In the genomic region with DNA sequence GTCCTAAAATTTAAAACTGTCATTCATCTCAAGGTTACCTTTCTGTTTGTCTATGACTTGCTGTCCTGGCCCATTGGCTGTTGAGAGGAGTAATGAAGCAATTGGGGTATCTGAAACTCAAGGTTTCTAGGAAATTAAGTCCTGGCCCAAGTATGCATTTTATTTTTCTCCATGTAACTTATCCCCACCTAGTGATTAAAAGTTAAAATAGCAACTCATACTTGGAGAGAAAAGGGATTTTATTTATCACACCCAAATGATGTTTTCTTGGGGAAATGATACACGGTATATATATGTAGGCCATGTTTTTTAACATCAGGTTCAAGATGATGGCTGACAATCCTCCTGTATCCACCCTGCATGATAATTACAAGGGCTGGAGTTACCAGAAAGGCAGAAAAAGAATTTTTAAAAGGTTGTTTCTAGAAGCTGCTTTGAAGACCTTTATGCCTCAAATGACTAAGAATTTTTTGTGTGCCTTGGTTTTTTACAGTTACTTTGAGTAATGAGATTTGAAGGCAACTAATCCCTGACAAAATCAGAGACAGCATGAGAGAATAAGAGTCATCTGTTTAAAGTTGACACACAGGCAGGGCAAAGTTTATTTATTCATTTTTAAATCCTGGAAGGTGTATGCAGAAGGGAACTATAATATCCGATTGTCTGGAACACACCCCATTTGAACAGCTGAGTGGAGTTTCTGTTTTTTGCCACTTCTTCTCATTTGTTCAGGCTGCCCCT, we compare ENCODE assay signal across 12 cellular contexts. TPM values are rescaled to one million over a fixed set of nuclear protein-coding genes. Genes with fewer than 3 reads are reported as not detected.
A peak's percentile ranks its signal among the peaks of the same experiment; 100 is the strongest.
DNase-seq lines count a peak whose midpoint lies in the region; ATAC-seq and TF ChIP-seq lines count a peak whose summit lies in the region.
"Had no signal": no experiment of that assay in that cellular context is flagged by ENCODE, and none has a peak within 500 bp of the region (broad histone marks: within the 10 kb centered on the region; RNA-seq: fewer than 3 reads in every experiment).

No MANE protein-coding gene starts in this region.

- no peak for TF ChIP-seq EP300 in SK-N-SH (IDR thresholded peaks at IDR 0.05; ENCODE audit: borderline replicate concordance in 1 of 2, low read depth in 1 of 2, low read length in 1 of 2)

- no TSS peak for BruUV-seq in HCT116 (replicated peaks; lab: Mats Ljungman, UMichigan)

- RAD21 ChIA-PET in HCT116 (lab: Charles Lee; ENCODE audit: low non-redundant PET in 1 of 2, low total read pairs in 2 of 2, uncharacterized antibody in 2 of 2, unreplicated experiment in 2 of 2) = no interaction called here

- no peak for ATAC-seq in HCT116
- no peak for ATAC-seq in HG03565 (IDR thresholded peaks at IDR 0.05; ENCODE audit: unreplicated experiment)
- no peak for ATAC-seq in GM21619 (IDR thresholded peaks at IDR 0.05; ENCODE audit: unreplicated experiment)
- no peak for ATAC-seq in GM18519 (IDR thresholded peaks at IDR 0.05; ENCODE audit: low FRiP score, unreplicated experiment)
- ATAC-seq: gastrocnemius medialis had no signal

- H4K20me1 ChIP-seq in HCT116 (ENCODE audit: insufficient read depth) (no peaks in the 10 kb centered on the region), SK-N-SH (ENCODE audit: insufficient read depth) (no peaks in the 10 kb centered on the region)

- no peak for TF ChIP-seq POLR2A in HCT116 (IDR thresholded peaks at IDR 0.05; ENCODE audit: borderline replicate concordance, extremely low read depth, insufficient read depth, insufficient read length)

- DNase-seq in AG04450 (ENCODE audit: low read depth, low spot score) = no peak
- no peak for DNase-seq in HCT116 (ENCODE audit: low read depth, low spot score)
- DNase-seq in SK-N-SH = no peak
- DNase-seq in iris pigment epithelial cell (ENCODE audit: low read depth) = peak; percentile 17
- no peak for DNase-seq in NOMO-1 treated with dmso at 0.1 percent for 144 hours (lab: John Stamatoyannopoulos, UW; ENCODE audit: unreplicated experiment)
- DNase-seq: anterior cingulate cortex, gastrocnemius medialis, sigmoid colon had no signal

- no peak overlapping the region for H3K27ac ChIP-seq in AG04450 (ENCODE audit: low read depth, low read length)
- no peak overlapping the region for H3K27ac ChIP-seq in HCT116 (ENCODE audit: low read depth, low read length)
- H3K27ac ChIP-seq in SK-N-SH (ENCODE audit: low read depth in 2 of 2, low read length in 1 of 2) = no peak overlapping the region
- H3K27ac ChIP-seq: gastrocnemius medialis, sigmoid colon had no signal

- TF ChIP-seq CTCF in AG04450 (IDR thresholded peaks at IDR 0.05; ENCODE audit: low read depth, low read length) (peak; percentile 41), HCT116 (IDR thresholded peaks at IDR 0.05 in 2 of 3, conservative IDR thresholded peaks at IDR 0.05 in 1 of 3; ENCODE audit: borderline replicate concordance in 1 of 3, insufficient read depth in 1 of 3, low read depth in 2 of 3, low read length in 2 of 3) (peak in 2 of 3 experiments; percentile 17 to 22; a peak in 1 of 6 replicates), SK-N-SH (IDR thresholded peaks at IDR 0.05) (peak; percentile 43)

- H3K4me3 ChIP-seq in AG04450 (ENCODE audit: low read depth, low read length) (no peak overlapping the region), HCT116 (replicated peaks in 1 of 2; ENCODE audit: low read depth in 1 of 2, low read length in 2 of 2) (no peak overlapping the region), SK-N-SH (ENCODE audit: low read depth in 2 of 2, low read length in 1 of 2) (no peak overlapping the region)
- H3K4me3 ChIP-seq: gastrocnemius medialis, K562, sigmoid colon had no signal

- CTCF ChIA-PET in AG04450 (lab: Charles Lee) (interaction anchor here (0.7 to 1.8 kb wide), 10 partner anchors 8 to 245 kb away, joined by 3 to 12 read pairs (median 5); no protein-coding TSS in a partner anchor), HCT116 (lab: Charles Lee) (interaction anchor here (1.3 to 1.9 kb wide), 3 partner anchors 9 to 142 kb away, joined by 3 to 5 read pairs (median 4); no protein-coding TSS in a partner anchor), SK-N-SH (lab: Yijun Ruan, JAX) (interaction anchor here (0.6 to 3.1 kb wide), 17 partner anchors 9 to 361 kb away, joined by 3 to 11 read pairs (median 5); a partner anchor contains a TSS)

- H3K4me1 ChIP-seq in HCT116 (ENCODE audit: control insufficient read depth in 1 of 2, insufficient read depth in 2 of 2, low read length in 2 of 2) (no peaks in the 10 kb centered on the region), SK-N-SH (ENCODE audit: control insufficient read depth in 1 of 2, insufficient read depth in 2 of 2, low read depth in 1 of 2, low read length in 1 of 2) (no peaks in the 10 kb centered on the region)
- H3K4me1 ChIP-seq: gastrocnemius medialis, sigmoid colon had no signal

- intact Hi-C loops in HCT116 (cut with micrococcal nuclease) = no loop called here

- TF ChIP-seq RAD21 in HCT116 (IDR thresholded peaks at IDR 0.05; ENCODE audit: low read depth) = peak; percentile 34; the same call in 1 of the 2 replicates
- peak; percentile 32 for TF ChIP-seq RAD21 in SK-N-SH (IDR thresholded peaks at IDR 0.05; ENCODE audit: low read length)

- H3K4me2 ChIP-seq in HCT116 (ENCODE audit: low read length) (no peak overlapping the region), SK-N-SH (no peak overlapping the region)

- 53% methylated on average over 2 of the region's 2 CpGs for WGBS in SK-N-SH (ENCODE audit: low lambda C conversion rate)

- H2AFZ ChIP-seq in HCT116 (ENCODE audit: low read depth, low read length, poor library complexity, severe bottlenecking) (no peak overlapping the region), SK-N-SH (ENCODE audit: low read depth) (no peak overlapping the region)

- H3K36me3 ChIP-seq in HCT116 (ENCODE audit: control insufficient read depth in 1 of 2, insufficient read depth in 2 of 2, low read length in 2 of 2) (no peaks in the 10 kb centered on the region), SK-N-SH (replicated peaks in 1 of 2; ENCODE audit: control insufficient read depth in 1 of 2, insufficient read depth in 2 of 2, low read length in 1 of 2) (no peaks in the 10 kb centered on the region)
- H3K36me3 ChIP-seq: gastrocnemius medialis, sigmoid colon had no signal

- H3K9ac ChIP-seq in HCT116 (ENCODE audit: low read length) = no peak overlapping the region
- no peak overlapping the region for H3K9ac ChIP-seq in SK-N-SH

- H3F3A ChIP-seq in SK-N-SH (replicated peaks; ENCODE audit: insufficient read depth) = peaks cover 5% of the 10 kb centered on the region

- H3K79me2 ChIP-seq in HCT116 (ENCODE audit: insufficient read depth, low read length) = no peaks in the 10 kb centered on the region
- H3K79me2 ChIP-seq in SK-N-SH (ENCODE audit: insufficient read depth) = no peaks in the 10 kb centered on the region

- no peaks in the 10 kb centered on the region for H3K27me3 ChIP-seq in AG04450 (ENCODE audit: control insufficient read depth, insufficient read depth, low read length)
- no peaks in the 10 kb centered on the region for H3K27me3 ChIP-seq in HCT116 (ENCODE audit: insufficient read depth, low read length)
- H3K27me3 ChIP-seq in SK-N-SH (ENCODE audit: insufficient read depth) = no peaks in the 10 kb centered on the region
- H3K27me3 ChIP-seq: gastrocnemius medialis, sigmoid colon had no signal

- POLR2A ChIA-PET in AG04450 (lab: Yijun Ruan, JAX) = no interaction called here
- POLR2A ChIA-PET in HCT116 (lab: Charles Lee) = no interaction called here
- POLR2A ChIA-PET in SK-N-SH (lab: Yijun Ruan, JAX) = no interaction called here

- H3K9me2 ChIP-seq in HCT116 (ENCODE audit: insufficient read depth) (no peaks in the 10 kb centered on the region), SK-N-SH (no peaks in the 10 kb centered on the region)

- H3K9me3 ChIP-seq in AG04450 (ENCODE audit: control insufficient read depth, insufficient read depth, low read length) = no peaks in the 10 kb centered on the region
- no peaks in the 10 kb centered on the region for H3K9me3 ChIP-seq in HCT116 (ENCODE audit: control insufficient read depth in 1 of 2, insufficient read depth in 1 of 2, low read depth in 1 of 2, low read length in 2 of 2)
- no peaks in the 10 kb centered on the region for H3K9me3 ChIP-seq in SK-N-SH
- H3K9me3 ChIP-seq: gastrocnemius medialis, sigmoid colon had no signal

TF ChIP-seq in HCT116, 20 proteins besides CTCF, POLR2A, EP300 and RAD21 (continues in another document):
- TF ChIP-seq, protein P1, sequence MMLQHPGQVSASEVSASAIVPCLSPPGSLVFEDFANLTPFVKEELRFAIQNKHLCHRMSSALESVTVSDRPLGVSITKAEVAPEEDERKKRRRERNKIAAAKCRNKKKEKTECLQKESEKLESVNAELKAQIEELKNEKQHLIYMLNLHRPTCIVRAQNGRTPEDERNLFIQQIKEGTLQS (IDR thresholded peaks at IDR 0.05) = no peak
- TF ChIP-seq ZFX (IDR thresholded peaks at IDR 0.05) = no peak
- no peak for TF ChIP-seq SP1 (IDR thresholded peaks at IDR 0.05; ENCODE audit: low read depth)
- TF ChIP-seq JUND (IDR thresholded peaks at IDR 0.05) = no peak
- no peak for TF ChIP-seq ELF1 (IDR thresholded peaks at IDR 0.05; ENCODE audit: borderline replicate concordance, low read depth)

TF ChIP-seq in SK-N-SH, 30 proteins besides CTCF, POLR2A, EP300 and RAD21 (continues in another document):
- TF ChIP-seq FOSL2 (IDR thresholded peaks at IDR 0.05; ENCODE audit: borderline replicate concordance, low read depth) (no peak), GABPA (IDR thresholded peaks at IDR 0.05; ENCODE audit: low read depth) (no peak), SIN3A (IDR thresholded peaks at IDR 0.05; ENCODE audit: borderline replicate concordance, low read depth, low read length) (no peak), EZH2phosphoT487 (IDR thresholded peaks at IDR 0.05; ENCODE audit: borderline replicate concordance, low read depth) (no peak), CHD2 (IDR thresholded peaks at IDR 0.05; ENCODE audit: low read length, partially characterized antibody) (no peak), GATA2 (CRISPR knock-in tag; IDR thresholded peaks at IDR 0.05) (no peak), POLR2AphosphoS5 (IDR thresholded peaks at IDR 0.05; ENCODE audit: low read depth, low read length) (no peak)
- TF ChIP-seq, protein P2, sequence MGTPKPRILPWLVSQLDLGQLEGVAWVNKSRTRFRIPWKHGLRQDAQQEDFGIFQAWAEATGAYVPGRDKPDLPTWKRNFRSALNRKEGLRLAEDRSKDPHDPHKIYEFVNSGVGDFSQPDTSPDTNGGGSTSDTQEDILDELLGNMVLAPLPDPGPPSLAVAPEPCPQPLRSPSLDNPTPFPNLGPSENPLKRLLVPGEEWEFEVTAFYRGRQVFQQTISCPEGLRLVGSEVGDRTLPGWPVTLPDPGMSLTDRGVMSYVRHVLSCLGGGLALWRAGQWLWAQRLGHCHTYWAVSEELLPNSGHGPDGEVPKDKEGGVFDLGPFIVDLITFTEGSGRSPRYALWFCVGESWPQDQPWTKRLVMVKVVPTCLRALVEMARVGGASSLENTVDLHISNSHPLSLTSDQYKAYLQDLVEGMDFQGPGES (IDR thresholded peaks at IDR 0.05; ENCODE audit: low read depth, low read length) = no peak

RNA-seq across cellular contexts. Expression of a gene that starts 28.9 kb away (rescaled TPM):
- polyA plus RNA-seq in AG04450 (2011; rRNA removed) (0.12 TPM in 1 of 2 replicates, not detected in the other), SK-N-SH (2012; rRNA removed) (0.07 TPM in 1 of 2 replicates, not detected in the other)
- polyA minus RNA-seq in AG04450 (2011; rRNA and poly(A)+ RNA removed) = not detected in 2 replicates
- total RNA-seq in HCT116 (2021; ENCODE audit: unreplicated experiment) = 0.20 TPM
- polyA plus RNA-seq in HCT116 (2012) = 0.05 TPM in 1 of 2 replicates, not detected in the other
- 0.05 TPM in 2 replicates for polyA plus RNA-seq in SK-N-SH (2012; cell fraction: cytosol; rRNA removed)
- 0.06 and 0.10 TPM in 2 replicates for polyA plus RNA-seq in SK-N-SH (2012; cell fraction: nucleus; rRNA removed)
- total RNA-seq: gastrocnemius medialis, K562, sigmoid colon had no signal
- polyA plus RNA-seq: sigmoid colon had no signal
